In genomic region chr17:75238684-75239191, GRCh38 we compare ENCODE assay signal across 8 cellular contexts. TPM values are rescaled to one million over a fixed set of nuclear protein-coding genes. Genes with fewer than 3 reads are reported as not detected.
A peak's percentile ranks its signal among the peaks of the same experiment; 100 is the strongest.
DNase-seq lines count a peak whose midpoint lies in the region; ATAC-seq and TF ChIP-seq lines count a peak whose summit lies in the region.

No MANE protein-coding gene starts in this region.

- peak overlapping the region; percentile 77 to 78 for H3K27ac Mint-ChIP-seq in natural killer cell

- no peak overlapping the region for H3K9ac ChIP-seq in NT2/D1 (ENCODE audit: insufficient read length, low read depth)

- peak overlapping the region; percentile 22 for H3K4me3 Mint-ChIP-seq in natural killer cell

- peak; percentile 55 for ATAC-seq in HG03159 (IDR thresholded peaks at IDR 0.05; ENCODE audit: unreplicated experiment)
- ATAC-seq in natural killer cell: peak; percentile 76 to 91 (median 81)

- H3K27ac ChIP-seq in tibial artery: no peak overlapping the region

- TF ChIP-seq CTCF in natural killer cell (IDR thresholded peaks at IDR 0.05): peak; percentile 70
- TF ChIP-seq CTCF in tibial artery (IDR thresholded peaks at IDR 0.05): peak; percentile 71 to 76

- H3K36me3 Mint-ChIP-seq in natural killer cell: no peaks in the 10 kb centered on the region

- H3K4me1 ChIP-seq in NT2/D1 (ENCODE audit: insufficient read depth, insufficient read length) (peaks cover 17% of the 10 kb centered on the region), tibial artery (no peaks in the 10 kb centered on the region)

- no peaks in the 10 kb centered on the region for H3K27me3 ChIP-seq in NT2/D1 (ENCODE audit: insufficient read depth, insufficient read length)
- no peaks in the 10 kb centered on the region for H3K27me3 ChIP-seq in tibial artery

- H3K9me3 ChIP-seq in NT2/D1 (ENCODE audit: insufficient read depth, low read length) (no peaks in the 10 kb centered on the region), tibial artery (no peaks in the 10 kb centered on the region)

- H3K4me3 ChIP-seq in NT2/D1 (ENCODE audit: insufficient read length, low read depth) (no peak overlapping the region), tibial artery (no peak overlapping the region)

- H3K4me1 Mint-ChIP-seq in natural killer cell: peaks cover 5 to 12% of the 10 kb centered on the region in 2 donors

- intact Hi-C loops in natural killer cell (cut with micrococcal nuclease): loop anchor here (1.0 kb wide), 1 partner anchor 124 kb away; no protein-coding TSS in a partner anchor
- intact Hi-C loops in tibial artery (cut with DNase I; ENCODE audit: low total_unique reads): no loop called here

- H3K36me3 ChIP-seq in NT2/D1 (ENCODE audit: insufficient read depth, insufficient read length, low read length) (peaks cover 96% of the 10 kb centered on the region), tibial artery (peaks cover 84 to 100% (median 98%) of the 10 kb centered on the region in 3 donors)

- H3K27me3 Mint-ChIP-seq in natural killer cell (ENCODE audit: low read depth in 2 of 2): no peaks in the 10 kb centered on the region

- no peaks in the 10 kb centered on the region for H3K9me3 Mint-ChIP-seq in natural killer cell

- DNase-seq in COLO829 (ENCODE audit: low spot score) (peak; percentile 84), NT2/D1 (ENCODE audit: low read depth, low spot score) (peak; percentile 39), activated T-cell treated with anti-CD3 and anti-CD28 coated beads for 1 hour (ENCODE audit: low read depth) (peak; percentile 55), epidermal melanocyte (ENCODE audit: insufficient read length, low spot score) (peak; percentile 63), natural killer cell (peak; percentile 55), tibial artery (no peak), KG1 (lab: John Stamatoyannopoulos, UW) (no peak)

RNA-seq across cellular contexts. Expression of gene GGA3, which starts 22.7 kb away (rescaled TPM):
- total RNA-seq in natural killer cell: 10 to 100 TPM; 78.1 to 97.3 (median 94.0) TPM

RNA-seq across cellular contexts. Expression of gene MRPS7, which starts 22.9 kb away (rescaled TPM):
- 10 to 100 TPM; 27.3 to 29.4 (median 27.9) TPM for total RNA-seq in natural killer cell

RNA-seq across cellular contexts. Expression of gene MIF4GD, which starts 32.3 kb away (rescaled TPM):
- total RNA-seq in natural killer cell: 10 to 100 TPM; 44.5 to 56.9 (median 50.3) TPM

RNA-seq across cellular contexts. Expression of gene NUP85, which starts 33.3 kb away (rescaled TPM):
- 10 to 100 TPM; 71.1 to 78.1 (median 77.0) TPM for total RNA-seq in natural killer cell

RNA-seq across cellular contexts. Expression of gene SLC25A19, which starts 50.5 kb away (rescaled TPM):
- total RNA-seq in natural killer cell: 10 to 100 TPM; 12.1 to 17.7 (median 14.8) TPM

Comparison
In these comparisons a context has a peak if more than half of its experiments do, and no peak if none do; other contexts are left out.
1. DNase-seq: peak in COLO829 (single experiment), NT2/D1 (single experiment), activated T-cell treated with anti-CD3 and anti-CD28 coated beads for 1 hour (single experiment), epidermal melanocyte (single experiment) and natural killer cell (single experiment); none in tibial artery (0 of 2) and KG1 (single experiment).